Comparison of ENCODE assay signal across 22 cellular contexts in genomic region chr20:5980720-5981119, GRCh38. TPM values are rescaled to one million over a fixed set of nuclear protein-coding genes. Genes with fewer than 3 reads are reported as not detected.
DNase-seq lines count a peak whose midpoint lies in the region; ATAC-seq, FAIRE-seq and TF ChIP-seq lines count a peak whose summit lies in the region.
"Had no signal": no experiment of that assay in that cellular context is flagged by ENCODE, and none has a peak within 500 bp of the region (broad histone marks: within the 10 kb centered on the region; RNA-seq: fewer than 3 reads in every experiment).

No MANE protein-coding gene starts in this region.

- H3K27me3 ChIP-seq in hepatocyte (no peaks in the 10 kb centered on the region), HepG2 (ENCODE audit: control insufficient read depth in 1 of 2, insufficient read depth in 2 of 2, low read length in 2 of 2) (no peaks in the 10 kb centered on the region), transverse colon (no peaks in the 10 kb centered on the region)

- POLR2A ChIA-PET in HepG2 (lab: Yijun Ruan, JAX), result interaction anchor here (1.9 kb wide), 1 partner anchor 28 kb away, joined by 6 read pairs; no protein-coding TSS in a partner anchor

- TF ChIP-seq RAD21 in HepG2 (CRISPR knock-in tag; IDR thresholded peaks at IDR 0.05), result no peak

- H3K27ac ChIP-seq in hepatocyte (peak overlapping the region; percentile 61), HepG2 (ENCODE audit: extremely low read length, insufficient read depth, low read length) (peak overlapping the region; percentile 60), transverse colon (peak overlapping the region in 3 of 4 donors; percentile 5 to 20 (median 18))
- H3K27ac ChIP-seq: A549, GM23248 had no signal

- H3K4me2 ChIP-seq in hepatocyte (peak overlapping the region; percentile 47), HepG2 (ENCODE audit: low read depth, low read length) (0 out of 2 replicates have a peak overlapping the region, but pooled peaks have one; percentile 0)
- H3K4me2 ChIP-seq: A549 had no signal

- in situ Hi-C loops in HepG2 (cut with HindIII; ENCODE audit: extremely low pct_ligation_motif_present, low pct_unique_long_range_greater_than_20kb), result no loop called here
- in situ Hi-C loops in transverse colon (cut with MboI; ENCODE audit: low pct_ligation_motif_present in 1 of 4, low pct_unique_long_range_greater_than_20kb in 1 of 4, low sequenced_read_pairs in 3 of 4), result no loop called here

- no peak for DNase-seq in hepatocyte (ENCODE audit: low spot score)
- no peak for DNase-seq in HepG2 (ENCODE audit: low spot score)
- no peak for DNase-seq in mucosa of descending colon
- DNase-seq in transverse colon, result no peak
- no peak for DNase-seq in activated CD8-positive, alpha-beta memory T cell treated with anti-CD3 and anti-CD28 coated beads, Interleukin-2, amount 50 U/mL, for 4 hours
- DNase-seq: 8988T; C1 segment of cervical spinal cord; Calu3; CD4-positive, alpha-beta memory T cell; COR-L47; DMS153; DND-41; GM23248; H7; HCEC 1CT had no signal

- H3K9me3 ChIP-seq in hepatocyte (ENCODE audit: low read depth), result no peaks in the 10 kb centered on the region
- H3K9me3 ChIP-seq in HepG2 (ENCODE audit: low read length), result no peaks in the 10 kb centered on the region
- H3K9me3 ChIP-seq in mucosa of descending colon, result no peaks in the 10 kb centered on the region
- H3K9me3 ChIP-seq in transverse colon, result no peaks in the 10 kb centered on the region
- H3K9me3 ChIP-seq: A549 had no signal

- BruUV-seq in HepG2 (replicated peaks; lab: Mats Ljungman, UMichigan), result no TSS peak

- TF ChIP-seq CTCF in hepatocyte (IDR thresholded peaks at IDR 0.05; ENCODE audit: poor library complexity), result no peak
- TF ChIP-seq CTCF in HepG2 (CRISPR knock-in tag; IDR thresholded peaks at IDR 0.05), result no peak
- TF ChIP-seq CTCF in mucosa of descending colon (IDR thresholded peaks at IDR 0.05), result no peak
- no peak for TF ChIP-seq CTCF in transverse colon (IDR thresholded peaks at IDR 0.05)

- H4K20me1 ChIP-seq in hepatocyte (ENCODE audit: insufficient read depth, poor library complexity, severe bottlenecking) (no peaks in the 10 kb centered on the region), HepG2 (ENCODE audit: insufficient read depth, low read length) (no peaks in the 10 kb centered on the region)

- no peak for TF ChIP-seq POLR2A in HepG2 (IDR thresholded peaks at IDR 0.05; ENCODE audit: insufficient read depth in 1 of 2, low read depth in 2 of 2, low read length in 2 of 2)
- TF ChIP-seq POLR2A in transverse colon (IDR thresholded peaks at IDR 0.05), result no peak

- no peak overlapping the region for H3K9ac ChIP-seq in HepG2 (ENCODE audit: insufficient read depth, low read depth, low read length)
- H3K9ac ChIP-seq: GM23248 had no signal

- H3K9me2 ChIP-seq in hepatocyte (replicated peaks; ENCODE audit: insufficient read depth), result no peaks in the 10 kb centered on the region

- H2AFZ ChIP-seq in hepatocyte, result no peak overlapping the region
- no peak overlapping the region for H2AFZ ChIP-seq in HepG2 (ENCODE audit: low read length)
- H2AFZ ChIP-seq: GM23248 had no signal

- FAIRE-seq in HepG2 (lab: Jason Lieb, UNC), result no peak
- FAIRE-seq: G401.6, GM12892, GM19239, H1 had no signal

- H3K36me3 ChIP-seq in hepatocyte (replicated peaks; ENCODE audit: insufficient read depth, low read depth) (no peaks in the 10 kb centered on the region), HepG2 (replicated peaks in 1 of 2; ENCODE audit: control insufficient read depth in 1 of 2, insufficient read depth in 2 of 2, low read length in 2 of 2) (peaks cover 10 to 60% of the 10 kb centered on the region in 2 experiments), mucosa of descending colon (ENCODE audit: low read depth) (no peaks in the 10 kb centered on the region), transverse colon (no peaks in the 10 kb centered on the region)

- TF ChIP-seq EP300 in HepG2 (IDR thresholded peaks at IDR 0.05; ENCODE audit: low read depth in 2 of 2, low read length in 2 of 2) (no peak), HepG2 (CRISPR knock-in tag; IDR thresholded peaks at IDR 0.05; ENCODE audit: borderline replicate concordance) (no peak), transverse colon (IDR thresholded peaks at IDR 0.05; ENCODE audit: low read depth) (no peak)

- H3K4me1 ChIP-seq in hepatocyte (ENCODE audit: insufficient read depth) (peaks cover 7% of the 10 kb centered on the region), HepG2 (ENCODE audit: insufficient read depth, low read length) (peaks cover 23% of the 10 kb centered on the region), mucosa of descending colon (ENCODE audit: low read depth) (no peaks in the 10 kb centered on the region), transverse colon (peaks cover 0 to 16% (median 0%) of the 10 kb centered on the region in 4 donors)
- H3K4me1 ChIP-seq: A549 had no signal

- peak; percentile 63 for ATAC-seq in HepG2
- ATAC-seq in mucosa of descending colon, result peak; percentile 49
- ATAC-seq in GM18867 (IDR thresholded peaks at IDR 0.05; ENCODE audit: unreplicated experiment), result no peak
- no peak for ATAC-seq in HG02981 (IDR thresholded peaks at IDR 0.05; ENCODE audit: unreplicated experiment)

- H3K4me3 ChIP-seq in hepatocyte (no peak overlapping the region), HepG2 (replicated peaks in 1 of 3; ENCODE audit: insufficient read depth in 1 of 3, low read depth in 2 of 3, low read length in 3 of 3) (no peak overlapping the region), mucosa of descending colon (no peak overlapping the region), transverse colon (no peak overlapping the region)
- H3K4me3 ChIP-seq: A549, GM23248 had no signal

- WGBS in hepatocyte (ENCODE audit: low lambda C conversion rate, missing lambda C conversion rate), result 83% methylated on average over 3 of the region's 3 CpGs
- 57% methylated on average over 3 of the region's 3 CpGs for WGBS in HepG2 (ENCODE audit: low lambda C conversion rate)
- 83 to 88% methylated on average over 2 to 3 of the region's 3 CpGs for WGBS in transverse colon (ENCODE audit: low coverage in 1 of 2), 2 donors

- intact Hi-C loops in HepG2 (cut with micrococcal nuclease; ENCODE audit: unreplicated experiment), result no loop called here
- intact Hi-C loops in mucosa of descending colon (cut with DNase I, micrococcal nuclease), result no loop called here
- intact Hi-C loops in transverse colon (cut with DNase I; ENCODE audit: low total_unique reads), result no loop called here

- CTCF ChIA-PET in HepG2 (lab: Yijun Ruan, JAX; ENCODE audit: low intra/inter-chr PET ratio, low total read pairs), result no interaction called here

- H3K79me2 ChIP-seq in hepatocyte (no peaks in the 10 kb centered on the region), HepG2 (ENCODE audit: insufficient read depth, low read length) (no peaks in the 10 kb centered on the region)

RNA-seq across cellular contexts. Expression of gene CRLS1, which starts 25.2 kb away (rescaled TPM):
- total RNA-seq in hepatocyte (122 and 127 TPM in 2 replicates), HepG2 (2016; rRNA removed; fragmentation: Illumina TruSeq; extraction: Trizol) (281 and 337 TPM in 2 replicates), mucosa of descending colon (10 to 100 TPM; 36.7 to 56.2 (median 41.8) TPM), transverse colon (10 to 100 TPM; 40.0 to 71.6 (median 50.6) TPM)
- polyA plus RNA-seq in hepatocyte (115 TPM in 2 replicates), HepG2 (2011; rRNA removed) (188 and 295 TPM in 2 replicates)
- 75.0 and 86.3 TPM in 2 replicates for total RNA-seq in HepG2 (2016; cell fraction: cytosol; rRNA removed; fragmentation: Illumina TruSeq; extraction: Trizol; ENCODE audit: low read depth)
- 288 and 374 TPM in 2 replicates for total RNA-seq in HepG2 (2016; cell fraction: insoluble cytoplasmic fraction; rRNA removed; fragmentation: Illumina TruSeq; extraction: Trizol)
- 243 and 244 TPM in 2 replicates for total RNA-seq in HepG2 (2016; cell fraction: membrane; rRNA removed; fragmentation: Illumina TruSeq; extraction: Trizol)
- 171 and 177 TPM in 2 replicates for total RNA-seq in HepG2 (2016; cell fraction: nucleus; rRNA removed; fragmentation: Illumina TruSeq; extraction: Trizol)
- 117 and 135 TPM in 2 replicates for polyA plus RNA-seq in HepG2 (2011; cell fraction: cytosol; rRNA removed)
- polyA plus RNA-seq in HepG2 (2011; cell fraction: nucleus; rRNA removed), result 60.7 and 71.4 TPM in 2 replicates
- 64.0 and 97.7 TPM in 2 replicates for polyA plus RNA-seq in HepG2 (2012)
- polyA plus RNA-seq in HepG2 (2016; cell fraction: cytosol; fragmentation: Illumina TruSeq; extraction: Trizol; ENCODE audit: low read depth), result 86.8 and 106 TPM in 2 replicates
- 279 and 309 TPM in 2 replicates for polyA plus RNA-seq in HepG2 (2016; cell fraction: insoluble cytoplasmic fraction; fragmentation: Illumina TruSeq; extraction: Trizol; ENCODE audit: low read depth)
- 174 and 198 TPM in 2 replicates for polyA plus RNA-seq in HepG2 (2016; cell fraction: membrane; fragmentation: Illumina TruSeq; extraction: Trizol; ENCODE audit: low read depth)
- polyA plus RNA-seq in HepG2 (2016; cell fraction: nucleus; fragmentation: Illumina TruSeq; extraction: Trizol; ENCODE audit: insufficient read depth, low read depth), result 265 and 274 TPM in 2 replicates
- 26.0 and 94.6 TPM in 2 replicates for polyA minus RNA-seq in HepG2 (2011; rRNA and poly(A)+ RNA removed; ENCODE audit: low replicate concordance)
- 47.1 and 47.6 TPM in 2 replicates for polyA minus RNA-seq in HepG2 (2011; cell fraction: cytosol; rRNA and poly(A)+ RNA removed)
- 58.6 and 95.4 TPM in 2 replicates for polyA minus RNA-seq in HepG2 (2011; cell fraction: nucleus; rRNA and poly(A)+ RNA removed)

RNA-seq across cellular contexts. Expression of gene MCM8, which starts 30.3 kb away (rescaled TPM):
- total RNA-seq in hepatocyte (4.9 and 6.7 TPM in 2 replicates), HepG2 (2016; rRNA removed; fragmentation: Illumina TruSeq; extraction: Trizol) (59.3 and 91.2 TPM in 2 replicates), mucosa of descending colon (1 to 10 TPM; 4.9 to 9.8 (median 7.8) TPM), transverse colon (1 to 10 TPM; 2.6 to 8.6 (median 4.7) TPM)
- polyA plus RNA-seq in hepatocyte (1.5 and 1.7 TPM in 2 replicates), HepG2 (2011; rRNA removed) (7.7 and 11.5 TPM in 2 replicates)
- 15.7 and 19.4 TPM in 2 replicates for total RNA-seq in HepG2 (2016; cell fraction: cytosol; rRNA removed; fragmentation: Illumina TruSeq; extraction: Trizol; ENCODE audit: low read depth)
- total RNA-seq in HepG2 (2016; cell fraction: insoluble cytoplasmic fraction; rRNA removed; fragmentation: Illumina TruSeq; extraction: Trizol), result 56.1 and 90.3 TPM in 2 replicates
- total RNA-seq in HepG2 (2016; cell fraction: membrane; rRNA removed; fragmentation: Illumina TruSeq; extraction: Trizol), result 31.1 and 31.6 TPM in 2 replicates
- 37.2 and 42.4 TPM in 2 replicates for total RNA-seq in HepG2 (2016; cell fraction: nucleus; rRNA removed; fragmentation: Illumina TruSeq; extraction: Trizol)
- polyA plus RNA-seq in HepG2 (2011; cell fraction: cytosol; rRNA removed), result 4.4 and 5.6 TPM in 2 replicates
- 4.2 and 4.6 TPM in 2 replicates for polyA plus RNA-seq in HepG2 (2011; cell fraction: nucleus; rRNA removed)
- polyA plus RNA-seq in HepG2 (2012), result 9.5 and 15.9 TPM in 2 replicates
- 2.3 and 2.4 TPM in 2 replicates for polyA plus RNA-seq in HepG2 (2016; cell fraction: cytosol; fragmentation: Illumina TruSeq; extraction: Trizol; ENCODE audit: low read depth)
- 54.6 and 61.4 TPM in 2 replicates for polyA plus RNA-seq in HepG2 (2016; cell fraction: insoluble cytoplasmic fraction; fragmentation: Illumina TruSeq; extraction: Trizol; ENCODE audit: low read depth)
- 8.8 and 9.4 TPM in 2 replicates for polyA plus RNA-seq in HepG2 (2016; cell fraction: membrane; fragmentation: Illumina TruSeq; extraction: Trizol; ENCODE audit: low read depth)
- polyA plus RNA-seq in HepG2 (2016; cell fraction: nucleus; fragmentation: Illumina TruSeq; extraction: Trizol; ENCODE audit: insufficient read depth, low read depth), result 34.3 and 37.9 TPM in 2 replicates
- polyA minus RNA-seq in HepG2 (2011; rRNA and poly(A)+ RNA removed; ENCODE audit: low replicate concordance), result 4.8 and 11.3 TPM in 2 replicates
- polyA minus RNA-seq in HepG2 (2011; cell fraction: cytosol; rRNA and poly(A)+ RNA removed), result 7.7 and 10.4 TPM in 2 replicates
- 11.6 and 11.7 TPM in 2 replicates for polyA minus RNA-seq in HepG2 (2011; cell fraction: nucleus; rRNA and poly(A)+ RNA removed)

RNA-seq across cellular contexts. Expression of gene TRMT6, which starts 30.4 kb away (rescaled TPM):
- total RNA-seq in hepatocyte (9.0 and 10.1 TPM in 2 replicates), HepG2 (2016; rRNA removed; fragmentation: Illumina TruSeq; extraction: Trizol) (37.8 and 51.1 TPM in 2 replicates), mucosa of descending colon (10 to 100 TPM in 1 of 3 donors, 1 to 10 TPM in 2; 8.3 to 10.5 (median 9.2) TPM), transverse colon (1 to 10 TPM in 3 of 4 donors, under 1 TPM in 1; 1.00 to 9.4 (median 4.3) TPM)
- polyA plus RNA-seq in hepatocyte (11.2 and 14.2 TPM in 2 replicates), HepG2 (2011; rRNA removed) (8.9 and 10.5 TPM in 2 replicates)
- total RNA-seq in HepG2 (2016; cell fraction: cytosol; rRNA removed; fragmentation: Illumina TruSeq; extraction: Trizol; ENCODE audit: low read depth), result 3.2 and 4.1 TPM in 2 replicates
- total RNA-seq in HepG2 (2016; cell fraction: insoluble cytoplasmic fraction; rRNA removed; fragmentation: Illumina TruSeq; extraction: Trizol), result 36.1 and 50.1 TPM in 2 replicates
- 11.6 and 12.7 TPM in 2 replicates for total RNA-seq in HepG2 (2016; cell fraction: membrane; rRNA removed; fragmentation: Illumina TruSeq; extraction: Trizol)
- total RNA-seq in HepG2 (2016; cell fraction: nucleus; rRNA removed; fragmentation: Illumina TruSeq; extraction: Trizol), result 19.1 and 21.2 TPM in 2 replicates
- 6.0 and 8.6 TPM in 2 replicates for polyA plus RNA-seq in HepG2 (2011; cell fraction: cytosol; rRNA removed)
- 5.7 and 6.8 TPM in 2 replicates for polyA plus RNA-seq in HepG2 (2011; cell fraction: nucleus; rRNA removed)
- polyA plus RNA-seq in HepG2 (2012), result 14.7 and 17.7 TPM in 2 replicates
- polyA plus RNA-seq in HepG2 (2016; cell fraction: cytosol; fragmentation: Illumina TruSeq; extraction: Trizol; ENCODE audit: low read depth), result 2.6 and 2.9 TPM in 2 replicates
- 50.0 and 54.7 TPM in 2 replicates for polyA plus RNA-seq in HepG2 (2016; cell fraction: insoluble cytoplasmic fraction; fragmentation: Illumina TruSeq; extraction: Trizol; ENCODE audit: low read depth)
- polyA plus RNA-seq in HepG2 (2016; cell fraction: membrane; fragmentation: Illumina TruSeq; extraction: Trizol; ENCODE audit: low read depth), result 6.4 and 6.7 TPM in 2 replicates
- polyA plus RNA-seq in HepG2 (2016; cell fraction: nucleus; fragmentation: Illumina TruSeq; extraction: Trizol; ENCODE audit: insufficient read depth, low read depth), result 31.4 and 32.2 TPM in 2 replicates
- 2.2 and 4.1 TPM in 2 replicates for polyA minus RNA-seq in HepG2 (2011; rRNA and poly(A)+ RNA removed; ENCODE audit: low replicate concordance)
- 7.7 and 7.9 TPM in 2 replicates for polyA minus RNA-seq in HepG2 (2011; cell fraction: cytosol; rRNA and poly(A)+ RNA removed)
- 9.3 and 13.8 TPM in 2 replicates for polyA minus RNA-seq in HepG2 (2011; cell fraction: nucleus; rRNA and poly(A)+ RNA removed)

Comparison
In these comparisons a context has a peak if more than half of its experiments do, and no peak if none do; other contexts are left out.
1. ATAC-seq: peak in HepG2 (single experiment) and mucosa of descending colon (single experiment); none in GM18867 (single experiment) and HG02981 (single experiment).
2. Peak in every context shown above with its lines, with median percentiles within 50 percentile points of each other: H3K27ac ChIP-seq.